In the genomic region with DNA sequence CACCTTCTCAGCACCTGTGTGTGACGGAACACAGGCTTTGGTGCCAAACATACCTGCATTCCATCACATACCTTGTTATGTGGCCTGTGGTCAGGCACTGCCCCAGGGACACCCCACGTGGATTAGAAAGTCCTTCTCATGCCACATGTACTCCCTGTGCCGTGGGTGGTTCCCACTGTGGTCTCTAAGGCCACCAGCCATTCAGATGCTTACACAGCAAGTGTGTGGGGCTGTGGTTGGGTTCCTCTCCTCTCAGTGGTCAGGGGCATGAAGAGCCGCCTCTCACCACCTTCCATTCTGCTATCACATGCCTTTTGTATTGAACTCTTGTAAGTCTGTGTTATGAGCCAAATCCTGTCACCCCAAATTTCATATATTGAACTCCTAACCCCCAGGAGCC, we compare ENCODE assay signal across 32 cellular contexts.
"Had no signal": no experiment of that assay in that cellular context is flagged by ENCODE, and none has a peak within 500 bp of the region (broad histone marks: within the 10 kb centered on the region; RNA-seq: fewer than 3 reads in every experiment).

No MANE protein-coding gene starts in this region.

- H3K27ac ChIP-seq: adrenal gland, esophagus muscularis mucosa, foreskin keratinocyte, gastrocnemius medialis, heart left ventricle had no signal

- H3K9me3 ChIP-seq: adrenal gland, gastrocnemius medialis had no signal

- H3K4me3 ChIP-seq: adrenal gland, body of pancreas, esophagus muscularis mucosa, gastrocnemius medialis, heart left ventricle had no signal

- DNase-seq: activated CD4-positive, alpha-beta T cell treated with anti-CD3 and anti-CD28 coated beads for 1 hour; activated CD4-positive, alpha-beta T cell treated with anti-CD3 and anti-CD28 coated beads for 4 hours; activated CD4-positive, alpha-beta T cell treated with anti-CD3 and anti-CD28 coated beads, Interleukin-2, amount 10 ng/mL, durations not matched to agents 7 days and 5 days; activated CD4-positive, alpha-beta T cell treated with anti-CD3 and anti-CD28 coated beads, Interleukin-2, amount 50 U/mL, for 48 hours; activated CD4-positive, CD25-positive, alpha-beta regulatory T cell; activated CD8-positive, alpha-beta memory T cell treated with anti-CD3 and anti-CD28 coated beads for 24 hours; activated CD8-positive, alpha-beta T cell treated with anti-CD3 and anti-CD28 coated beads for 36 hours; activated effector memory CD4-positive, alpha-beta T cell treated with Interleukin-2 at 50 U/mL for 16 hours; activated gamma-delta T cell treated with Interleukin-2 at 50 U/mL for 16 hours; activated naive CD4-positive, alpha-beta T cell treated with Interleukin-2 at 50 U/mL for 16 hours; activated naive CD8-positive, alpha-beta T cell treated with anti-CD3 and anti-CD28 coated beads for 36 hours; activated naive CD8-positive, alpha-beta T cell treated with anti-CD3 and anti-CD28 coated beads, Interleukin-2, amount 50 U/mL, for 24 hours; activated T-cell treated with anti-CD3 and anti-CD28 coated beads, Interleukin-2, amount 50 U/mL, for 4 hours; adrenal gland; amygdala; aorta; body of pancreas; caudate nucleus; cortex of kidney; dermis blood vessel endothelial cell; effector CD4-positive, alpha-beta T cell; effector memory CD8-positive, alpha-beta T cell; erythroblast; foreskin keratinocyte; gastrocnemius medialis; glutamatergic neuron; heart left ventricle; T-helper 2 cell had no signal

- H3K4me3 Mint-ChIP-seq: activated CD4-positive, alpha-beta T cell treated with anti-CD3 and anti-CD28 coated beads, Interleukin-2, amount 10 ng/mL, durations not matched to agents 7 days and 5 days; activated CD8-positive, alpha-beta T cell treated with anti-CD3 and anti-CD28 coated beads for 36 hours; activated naive CD4-positive, alpha-beta T cell treated with anti-CD3 and anti-CD28 coated beads, Interleukin-2, amount 50 U/mL, for 24 hours; activated naive CD8-positive, alpha-beta T cell treated with anti-CD3 and anti-CD28 coated beads for 36 hours; activated naive CD8-positive, alpha-beta T cell treated with anti-CD3 and anti-CD28 coated beads, Interleukin-2, amount 50 U/mL, for 24 hours; activated T-cell treated with anti-CD3 and anti-CD28 coated beads, Interleukin-2, amount 50 U/mL, for 4 hours; activated T-helper 17 cell treated with anti-CD3 and anti-CD28 coated beads, Interleukin-2, amount 50 U/mL, for 72 hours; effector memory CD8-positive, alpha-beta T cell had no signal

- H3K4me1 ChIP-seq: adrenal gland, esophagus muscularis mucosa, gastrocnemius medialis had no signal

- H3K27me3 Mint-ChIP-seq: activated CD4-positive, alpha-beta T cell treated with anti-CD3 and anti-CD28 coated beads, Interleukin-2, amount 10 ng/mL, durations not matched to agents 7 days and 5 days; activated CD8-positive, alpha-beta T cell treated with anti-CD3 and anti-CD28 coated beads for 36 hours; activated naive CD4-positive, alpha-beta T cell treated with anti-CD3 and anti-CD28 coated beads, Interleukin-2, amount 50 U/mL, for 24 hours; activated naive CD8-positive, alpha-beta T cell treated with anti-CD3 and anti-CD28 coated beads, Interleukin-2, amount 50 U/mL, for 24 hours; activated T-helper 17 cell treated with anti-CD3 and anti-CD28 coated beads, Interleukin-2, amount 50 U/mL, for 72 hours; effector memory CD8-positive, alpha-beta T cell had no signal

- H3K9me3 Mint-ChIP-seq: activated CD4-positive, alpha-beta T cell treated with anti-CD3 and anti-CD28 coated beads, Interleukin-2, amount 10 ng/mL, durations not matched to agents 7 days and 5 days; activated naive CD4-positive, alpha-beta T cell treated with anti-CD3 and anti-CD28 coated beads, Interleukin-2, amount 50 U/mL, for 24 hours; activated naive CD8-positive, alpha-beta T cell treated with anti-CD3 and anti-CD28 coated beads for 36 hours; activated T-cell treated with anti-CD3 and anti-CD28 coated beads, Interleukin-2, amount 50 U/mL, for 4 hours had no signal

- H3K27ac Mint-ChIP-seq: activated CD4-positive, alpha-beta T cell treated with anti-CD3 and anti-CD28 coated beads, Interleukin-2, amount 10 ng/mL, durations not matched to agents 7 days and 5 days; activated CD8-positive, alpha-beta T cell treated with anti-CD3 and anti-CD28 coated beads for 36 hours; activated naive CD4-positive, alpha-beta T cell treated with anti-CD3 and anti-CD28 coated beads, Interleukin-2, amount 50 U/mL, for 24 hours; activated naive CD8-positive, alpha-beta T cell treated with anti-CD3 and anti-CD28 coated beads for 36 hours; activated naive CD8-positive, alpha-beta T cell treated with anti-CD3 and anti-CD28 coated beads, Interleukin-2, amount 50 U/mL, for 24 hours; activated T-helper 17 cell treated with anti-CD3 and anti-CD28 coated beads, Interleukin-2, amount 50 U/mL, for 72 hours; effector memory CD8-positive, alpha-beta T cell had no signal

- H3K36me3 Mint-ChIP-seq: activated naive CD4-positive, alpha-beta T cell treated with anti-CD3 and anti-CD28 coated beads, Interleukin-2, amount 50 U/mL, for 24 hours had no signal

- FAIRE-seq: colon had no signal

- H3K36me3 ChIP-seq: adrenal gland, esophagus muscularis mucosa, gastrocnemius medialis, heart left ventricle had no signal

- H3K4me1 Mint-ChIP-seq: activated CD4-positive, alpha-beta T cell treated with anti-CD3 and anti-CD28 coated beads, Interleukin-2, amount 10 ng/mL, durations not matched to agents 7 days and 5 days; activated naive CD4-positive, alpha-beta T cell treated with anti-CD3 and anti-CD28 coated beads, Interleukin-2, amount 50 U/mL, for 24 hours; activated naive CD8-positive, alpha-beta T cell treated with anti-CD3 and anti-CD28 coated beads for 36 hours; activated naive CD8-positive, alpha-beta T cell treated with anti-CD3 and anti-CD28 coated beads, Interleukin-2, amount 50 U/mL, for 24 hours; activated T-helper 17 cell treated with anti-CD3 and anti-CD28 coated beads, Interleukin-2, amount 50 U/mL, for 72 hours had no signal

- H3K27me3 ChIP-seq: adrenal gland, body of pancreas, esophagus muscularis mucosa, foreskin keratinocyte, gastrocnemius medialis, heart left ventricle had no signal

- ATAC-seq: activated CD8-positive, alpha-beta T cell treated with anti-CD3 and anti-CD28 coated beads for 36 hours; activated naive CD8-positive, alpha-beta T cell treated with anti-CD3 and anti-CD28 coated beads, Interleukin-2, amount 50 U/mL, for 24 hours; activated T-cell treated with anti-CD3 and anti-CD28 coated beads, Interleukin-2, amount 50 U/mL, for 4 hours; activated T-helper 17 cell treated with anti-CD3 and anti-CD28 coated beads, Interleukin-2, amount 50 U/mL, for 72 hours; body of pancreas; effector memory CD8-positive, alpha-beta T cell; foreskin keratinocyte; gastrocnemius medialis; heart left ventricle had no signal
